ENCODE assay signal across 27 cellular contexts in genomic region chr21:17506936-17507335, GRCh38.
"Had no signal": no experiment of that assay in that cellular context is flagged by ENCODE, and none has a peak within 500 bp of the region (broad histone marks: within the 10 kb centered on the region; RNA-seq: fewer than 3 reads in every experiment).

No MANE protein-coding gene starts in this region.

- H3K9me3 ChIP-seq: gastrocnemius medialis, sigmoid colon, upper lobe of right lung, uterus had no signal

- H3K4me1 Mint-ChIP-seq: nephron had no signal

- H3K36me3 ChIP-seq: gastrocnemius medialis, neural progenitor cell, sigmoid colon, spleen, thoracic aorta, tibial nerve, upper lobe of right lung, uterus had no signal

- DNase-seq: dermis blood vessel endothelial cell; effector memory CD8-positive, alpha-beta T cell; foreskin fibroblast; gastrocnemius medialis; head of caudate nucleus; naive thymus-derived CD4-positive, alpha-beta T cell; psoas muscle; right cardiac atrium; sigmoid colon; spleen; stimulated activated CD4-positive, alpha-beta T cell treated with anti-CD3 and anti-CD28 coated beads, Interleukin-4, amount 100 ng/mL, for 4 hours; stimulated activated naive CD8-positive, alpha-beta T cell treated with anti-CD3 and anti-CD28 coated beads, Interleukin-15, Interleukin-2, amounts not matched to agents 100 U/mL and 50 U/mL, for 24 hours; upper lobe of right lung; uterus had no signal

- H3K27ac ChIP-seq: coronary artery, epithelial cell of prostate, gastrocnemius medialis, neural progenitor cell, psoas muscle, sigmoid colon, spleen, thoracic aorta, tibial nerve, upper lobe of right lung, uterus had no signal

- H3K9me3 Mint-ChIP-seq: effector memory CD8-positive, alpha-beta T cell had no signal

- H3K4me3 ChIP-seq: coronary artery, gastrocnemius medialis, lung, neural progenitor cell, psoas muscle, sigmoid colon, spleen, thoracic aorta, tibial nerve, upper lobe of right lung, uterus had no signal

- H3K27ac Mint-ChIP-seq: effector memory CD8-positive, alpha-beta T cell; memory B cell; mesothelial cell of epicardium; naive thymus-derived CD4-positive, alpha-beta T cell; nephron; neural progenitor cell; stimulated activated memory B cell treated with anti-CD40 and anti-IgM and Interleukin-4, amounts not matched to agents 10 μg/mL and 1 μg/mL and 100 μg/mL, for 72 hours had no signal

- H3K4me1 ChIP-seq: gastrocnemius medialis, neural progenitor cell, psoas muscle, upper lobe of right lung, uterus had no signal

- FAIRE-seq: keratinocyte had no signal

- H3K27me3 ChIP-seq: neural progenitor cell, upper lobe of right lung, uterus had no signal

- H3K36me3 Mint-ChIP-seq: memory B cell; naive thymus-derived CD4-positive, alpha-beta T cell; stimulated activated memory B cell treated with anti-CD40 and anti-IgM and Interleukin-4, amounts not matched to agents 10 μg/mL and 1 μg/mL and 100 μg/mL, for 72 hours had no signal

- ATAC-seq: effector memory CD8-positive, alpha-beta T cell; esophagus mucosa; gastrocnemius medialis; left lobe of liver; naive thymus-derived CD4-positive, alpha-beta T cell; psoas muscle; right cardiac atrium; stimulated activated memory B cell treated with anti-CD40 and anti-IgM and Interleukin-4, amounts not matched to agents 10 μg/mL and 1 μg/mL and 100 μg/mL, for 72 hours; stimulated activated naive CD8-positive, alpha-beta T cell treated with anti-CD3 and anti-CD28 coated beads, Interleukin-15, Interleukin-2, amounts not matched to agents 100 U/mL and 50 U/mL, for 24 hours; upper lobe of right lung had no signal

- H3K4me3 Mint-ChIP-seq: effector memory CD8-positive, alpha-beta T cell; memory B cell; mesothelial cell of epicardium; naive thymus-derived CD4-positive, alpha-beta T cell; nephron; neural progenitor cell; stimulated activated memory B cell treated with anti-CD40 and anti-IgM and Interleukin-4, amounts not matched to agents 10 μg/mL and 1 μg/mL and 100 μg/mL, for 72 hours had no signal
